ENCODE assay signal across 8 cellular contexts in the genomic region with DNA sequence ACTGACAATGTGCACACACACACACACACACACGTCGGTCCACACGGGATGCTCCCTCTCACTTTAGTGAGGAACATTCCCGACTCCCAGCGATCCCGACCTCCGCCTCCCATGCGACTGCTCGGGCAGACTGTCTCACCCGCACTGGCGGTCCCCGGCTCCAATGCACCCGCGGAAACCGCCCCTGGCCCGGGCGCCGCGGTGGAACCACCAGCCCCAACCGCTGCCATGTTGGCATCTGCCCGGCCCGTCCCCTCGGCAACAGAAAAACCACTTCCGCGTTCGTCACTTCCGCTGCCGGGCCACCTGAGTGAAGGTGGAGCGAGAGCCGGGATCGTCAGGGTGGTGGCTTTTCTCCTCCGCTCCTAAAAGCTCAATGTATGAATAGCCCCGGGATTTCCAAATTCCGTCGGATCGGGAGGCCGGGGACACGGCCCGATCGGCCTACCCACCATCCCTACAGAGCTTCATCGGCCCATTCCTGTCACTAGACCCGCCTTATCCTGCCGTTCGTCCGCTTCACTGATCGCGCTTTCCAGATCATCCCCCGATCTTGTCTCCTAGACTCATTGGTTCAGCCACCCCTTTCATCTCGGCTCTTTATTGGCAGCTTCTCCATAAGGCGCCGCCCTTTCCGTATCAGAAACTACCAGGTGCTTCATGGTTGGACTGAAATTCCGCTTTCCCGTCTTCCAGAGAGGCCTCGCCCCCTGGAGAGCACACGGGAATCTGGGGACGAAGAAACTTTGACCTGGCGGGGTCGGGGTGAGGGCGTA. TPM values are rescaled to one million over a fixed set of nuclear protein-coding genes. Genes with fewer than 3 reads are reported as not detected.
DNase-seq lines count a peak whose midpoint lies in the region; ATAC-seq and TF ChIP-seq lines count a peak whose summit lies in the region.

Gene SLC35A2 (minus strand): TSS at position 240 of the 776 bp plus-strand sequence. CDS start 10 bp downstream, at position 230.

- H3K27ac ChIP-seq in CD8-positive, alpha-beta memory T cell (ENCODE audit: low read depth, low read length): peak within 1 kb of the TSS; percentile 92
- H3K27ac ChIP-seq in OCI-LY1 (ENCODE audit: low read depth, low read length, poor library complexity, severe bottlenecking): peak within 1 kb of the TSS; percentile 75
- peak within 1 kb of the TSS; percentile 67 for H3K27ac ChIP-seq in mesodermal cell (ENCODE audit: low read depth, low read length, severe bottlenecking)

- POLR2A ChIA-PET in CD8-positive, alpha-beta memory T cell (lab: Charles Lee): interaction anchor here (0.8 to 2.7 kb wide), 4 partner anchors 9 to 91 kb away, joined by 3 to 15 read pairs (median 8); partner anchors contain the start of genes GRIPAP1, PQBP1 and TIMM17B

- H3K9ac ChIP-seq in OCI-LY1 (ENCODE audit: low read length): peak within 1 kb of the TSS; percentile 83

- peaks cover 43 to 61% (median 58%) of the 10 kb centered on the region in 3 donors for H3K4me1 Mint-ChIP-seq in CD8-positive, alpha-beta memory T cell

- H2AFZ ChIP-seq in OCI-LY1 (ENCODE audit: low read length): no peak within 1 kb of the TSS

- peak within 1 kb of the TSS; percentile 86 to 94 (median 88) for H3K4me3 Mint-ChIP-seq in CD8-positive, alpha-beta memory T cell

- H3K79me2 ChIP-seq in OCI-LY1 (ENCODE audit: insufficient read depth, low read length): peaks cover 10% of the 10 kb centered on the region; the same call in 1 of the 2 replicates

- no peaks in the 10 kb centered on the region for H3K9me3 ChIP-seq in CD8-positive, alpha-beta memory T cell (ENCODE audit: low read length)
- no peaks in the 10 kb centered on the region for H3K9me3 ChIP-seq in OCI-LY1 (ENCODE audit: low read length)
- H3K9me3 ChIP-seq in mesodermal cell (ENCODE audit: control insufficient read depth, low read length): no peaks in the 10 kb centered on the region

- H3K9me2 ChIP-seq in OCI-LY1 (ENCODE audit: low read depth, low read length): no peaks in the 10 kb centered on the region

- 0 out of 2 replicates have a peak, but pooled peaks cover 3% of the 10 kb centered on the region for H3F3A ChIP-seq in OCI-LY1 (ENCODE audit: insufficient read depth, low read length)

- H3K27me3 ChIP-seq in CD8-positive, alpha-beta memory T cell (ENCODE audit: insufficient read depth, low read length, poor library complexity, severe bottlenecking): no peaks in the 10 kb centered on the region
- H3K27me3 ChIP-seq in OCI-LY1 (ENCODE audit: insufficient read depth, low read length): no peaks in the 10 kb centered on the region

- CTCF ChIA-PET in CD8-positive, alpha-beta memory T cell (lab: Charles Lee): interaction anchor here (1.0 to 3.1 kb wide), 5 partner anchors 11 to 35 kb away, joined by 3 to 10 read pairs (median 4); partner anchors contain the start of genes PQBP1 and TIMM17B

- H3K36me3 Mint-ChIP-seq in CD8-positive, alpha-beta memory T cell: peaks cover 6 to 61% (median 6%) of the 10 kb centered on the region in 3 donors

- peak within 1 kb of the TSS; percentile 80 for H3K4me2 ChIP-seq in OCI-LY1 (ENCODE audit: low read length)

- peaks cover 26% of the 10 kb centered on the region for H3K36me3 ChIP-seq in CD8-positive, alpha-beta memory T cell (ENCODE audit: insufficient read depth, low read length)
- H3K36me3 ChIP-seq in OCI-LY1 (ENCODE audit: insufficient read depth, low read length) (peaks cover 43% of the 10 kb centered on the region), mesodermal cell (ENCODE audit: control insufficient read depth, insufficient read depth, low read length) (peaks cover 17% of the 10 kb centered on the region)

- H3K9me3 Mint-ChIP-seq in CD8-positive, alpha-beta memory T cell: no peaks in the 10 kb centered on the region

- H3K4me3 ChIP-seq in CD8-positive, alpha-beta memory T cell (ENCODE audit: low read length): peak within 1 kb of the TSS; percentile 65
- H3K4me3 ChIP-seq in OCI-LY1 (ENCODE audit: low read depth, low read length, poor library complexity, severe bottlenecking) (peak within 1 kb of the TSS; percentile 99), mesodermal cell (ENCODE audit: extremely low read depth, insufficient read depth, low read length, poor library complexity, severe bottlenecking) (peak within 1 kb of the TSS; percentile 65)

- in situ Hi-C loops in endometrial microvascular endothelial cells (cut with HindIII; ENCODE audit: inconsistent ontology term, low pct_unique_long_range_greater_than_20kb, low sequenced_read_pairs): no loop called here

- DNase-seq in CD8-positive, alpha-beta memory T cell: peak; percentile 78 to 93 (median 87)
- DNase-seq in HuH-7 (ENCODE audit: low spot score): peak; percentile 87
- peak; percentile 80 for DNase-seq in activated CD8-positive, alpha-beta memory T cell treated with anti-CD3 and anti-CD28 coated beads, Interleukin-2, amount 50 U/mL, for 24 hours (ENCODE audit: extremely low read depth)
- peak; percentile 77 for DNase-seq in stimulated activated CD8-positive, alpha-beta memory T cell treated with anti-CD3 and anti-CD28 coated beads, Interleukin-15, amount 100 ng/mL, for 24 hours (ENCODE audit: low read depth)

- TF ChIP-seq CTCF in OCI-LY1 (IDR thresholded peaks at IDR 0.05; ENCODE audit: low read length): no peak

- H3K27me3 Mint-ChIP-seq in CD8-positive, alpha-beta memory T cell: peaks cover 0 to 12% of the 10 kb centered on the region in 2 donors

- 0% methylated on average over 24 to 40 of the region's 60 CpGs for WGBS in mesodermal cell (ENCODE audit: insufficient coverage in 2 of 2), 2 experiments

- peaks cover 55% of the 10 kb centered on the region for H3K4me1 ChIP-seq in CD8-positive, alpha-beta memory T cell (ENCODE audit: insufficient read depth, low read length)
- peaks cover 49% of the 10 kb centered on the region for H3K4me1 ChIP-seq in OCI-LY1 (ENCODE audit: insufficient read depth, low read length, severe bottlenecking)
- no peaks in the 10 kb centered on the region for H3K4me1 ChIP-seq in mesodermal cell (ENCODE audit: control insufficient read depth, insufficient read depth, low read length, poor library complexity, severe bottlenecking)

- no peaks in the 10 kb centered on the region for H4K20me1 ChIP-seq in OCI-LY1 (ENCODE audit: insufficient read depth, low read length)

- peak within 1 kb of the TSS; percentile 90 to 99 (median 95) for H3K27ac Mint-ChIP-seq in CD8-positive, alpha-beta memory T cell

- ATAC-seq in GM21381 (IDR thresholded peaks at IDR 0.05; ENCODE audit: unreplicated experiment): peak; percentile 68

RNA-seq across cellular contexts. Expression of gene SLC35A2, which starts in this region (rescaled TPM):
- total RNA-seq in CD8-positive, alpha-beta memory T cell: 10 to 100 TPM; 27.1 to 27.2 TPM
- 13.2 TPM for polyA plus RNA-seq in CD8-positive, alpha-beta memory T cell
- total RNA-seq in endometrial microvascular endothelial cells (ENCODE audit: inconsistent ontology term): 27.4 TPM
- polyA plus RNA-seq in mesodermal cell (2013, experiment 1 of 2): 22.6 TPM
- polyA plus RNA-seq in mesodermal cell (2013, experiment 2 of 2): 18.7 TPM

Comparison
In these comparisons a context has a peak if more than half of its experiments do, and no peak if none do; other contexts are left out.
1. Peak in every context shown above with its lines: DNase-seq, ATAC-seq, H3K4me3 ChIP-seq and H3K27ac ChIP-seq.